Comparison of ENCODE assay signal across 21 cellular contexts in the genomic region with DNA sequence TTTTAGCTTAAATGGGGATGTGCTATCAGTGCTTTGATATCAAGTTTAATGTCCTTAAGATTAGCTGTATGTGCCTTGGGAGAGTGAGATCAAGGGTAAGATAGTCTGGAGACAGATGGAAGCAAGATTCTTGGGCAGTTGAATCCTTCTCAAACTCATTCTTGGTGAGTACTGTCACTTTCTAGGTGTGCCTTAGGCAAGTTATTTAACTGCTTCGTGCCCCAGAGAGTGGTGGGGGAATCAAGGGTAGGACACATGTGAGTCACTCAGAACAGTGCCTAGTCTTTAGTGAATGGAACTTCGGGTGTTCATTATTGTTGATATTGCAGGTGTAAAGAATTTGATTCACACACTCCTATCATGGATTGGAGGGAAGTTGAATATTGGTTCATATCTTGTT.
"Had no signal": no experiment of that assay in that cellular context is flagged by ENCODE, and none has a peak within 500 bp of the region (broad histone marks: within the 10 kb centered on the region; RNA-seq: fewer than 3 reads in every experiment).

No MANE protein-coding gene starts in this region.

- H3K27ac ChIP-seq: colonic mucosa, heart left ventricle, ovary, right atrium auricular region, sigmoid colon, skin epidermis, stomach, thoracic aorta, transverse colon had no signal

- H3K27me3 ChIP-seq: colonic mucosa, heart left ventricle, ovary, right atrium auricular region, sigmoid colon, stomach, transverse colon had no signal

- H3K27ac Mint-ChIP-seq: immature natural killer cell had no signal

- ATAC-seq: heart left ventricle; left lobe of liver; mucosa of descending colon; naive thymus-derived CD8-positive, alpha-beta T cell had no signal

- H3K36me3 Mint-ChIP-seq: immature natural killer cell; naive thymus-derived CD8-positive, alpha-beta T cell had no signal

- H3K9me3 ChIP-seq: colonic mucosa, heart left ventricle, mucosa of descending colon, ovary, right atrium auricular region, sigmoid colon, stomach, thoracic aorta, transverse colon had no signal

- H3K4me3 ChIP-seq: colonic mucosa, heart left ventricle, mucosa of descending colon, ovary, right atrium auricular region, sigmoid colon, skin epidermis, stomach, thoracic aorta, transverse colon had no signal

- H3K4me3 Mint-ChIP-seq: immature natural killer cell; naive thymus-derived CD8-positive, alpha-beta T cell; neural crest cell had no signal

- H3K36me3 ChIP-seq: colonic mucosa, heart left ventricle, ovary, right atrium auricular region, sigmoid colon, stomach, thoracic aorta, transverse colon had no signal

- H3K4me1 ChIP-seq: colonic mucosa, heart left ventricle, right atrium auricular region, stomach, transverse colon had no signal

- H3K4me1 Mint-ChIP-seq: immature natural killer cell; naive thymus-derived CD8-positive, alpha-beta T cell had no signal

- DNase-seq: colonic mucosa; effector CD8-positive, alpha-beta T cell; heart left ventricle; hypothalamus; immature natural killer cell; mammary epithelial cell; mucosa of descending colon; naive thymus-derived CD8-positive, alpha-beta T cell; nucleus accumbens; ovary; sigmoid colon; stimulated activated CD4-positive, alpha-beta T cell treated with anti-CD3 and anti-CD28 coated beads, Interleukin-2, amount 100 ng/mL, for 24 hours; stimulated activated naive CD4-positive, alpha-beta T cell; stomach; substantia nigra; transverse colon had no signal
